ENCODE assay signal across 8 cellular contexts in the genomic region with DNA sequence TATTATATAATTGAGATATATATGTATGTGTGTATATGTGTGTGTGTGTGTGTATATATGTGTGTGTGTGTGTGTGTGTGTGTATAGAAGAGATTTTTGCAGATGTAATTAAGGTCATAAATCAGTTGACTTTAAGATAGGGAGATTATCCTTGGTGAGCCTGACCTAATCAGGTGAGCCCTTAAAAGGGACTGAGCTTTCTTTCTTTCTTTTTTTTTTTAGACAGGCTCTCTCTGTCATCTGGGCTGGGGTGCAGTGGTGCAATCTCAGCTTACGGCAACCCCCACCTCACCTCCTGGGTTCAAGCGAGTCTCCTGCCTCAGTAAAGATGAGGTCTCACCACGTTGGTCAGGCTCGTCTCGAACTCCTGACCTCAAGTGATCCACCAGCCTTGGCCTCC.
"Had no signal": no experiment of that assay in that cellular context is flagged by ENCODE, and none has a peak within 500 bp of the region (broad histone marks: within the 10 kb centered on the region; RNA-seq: fewer than 3 reads in every experiment).

No MANE protein-coding gene starts in this region.

- FAIRE-seq: HTR-8/SVneo had no signal

- H3K27me3 Mint-ChIP-seq: IgD-negative memory B cell had no signal

- H3K4me3 Mint-ChIP-seq: IgD-negative memory B cell had no signal

- H3K36me3 ChIP-seq: HAP-1 had no signal

- H3K9me3 Mint-ChIP-seq: IgD-negative memory B cell had no signal

- H3K9ac ChIP-seq: GM23248 had no signal

- H3K36me3 Mint-ChIP-seq: IgD-negative memory B cell had no signal

- H3K4me1 ChIP-seq: HAP-1 had no signal

- DNase-seq: GOT3, H7, KG1 had no signal

- H3K4me3 ChIP-seq: GM23248, HAP-1 had no signal

- ATAC-seq: HCT116 had no signal

- H3K27ac ChIP-seq: GM23248 had no signal

- H3K9me3 ChIP-seq: HAP-1 had no signal

- H2AFZ ChIP-seq: GM23248 had no signal

- H3K27ac Mint-ChIP-seq: IgD-negative memory B cell had no signal
